In genomic region chr6:121677551-121677950, GRCh38 we compare ENCODE assay signal across 1 cellular context.
TF ChIP-seq lines count a peak whose summit lies in the region.

No MANE protein-coding gene starts in this region.

TF ChIP-seq in H1, 55 proteins besides CTCF, POLR2A, EP300 and RAD21:
- TF ChIP-seq RBBP5 (IDR thresholded peaks at IDR 0.05; ENCODE audit: borderline replicate concordance, low read depth, low read length) (no peak), EZH2 (IDR thresholded peaks at IDR 0.05; ENCODE audit: low read depth, low read length, severe bottlenecking) (no peak), TEAD4 (IDR thresholded peaks at IDR 0.05; ENCODE audit: low read depth, low read length) (no peak), SIX5 (IDR thresholded peaks at IDR 0.05; ENCODE audit: low read depth, low read length) (no peak), CBX8 (IDR thresholded peaks at IDR 0.05; ENCODE audit: borderline replicate concordance, low read depth, low read length) (no peak), ASH2L (IDR thresholded peaks at IDR 0.05; ENCODE audit: low read length) (no peak), CHD2 (IDR thresholded peaks at IDR 0.05; ENCODE audit: low read length) (no peak)
- TF ChIP-seq, protein P1, sequence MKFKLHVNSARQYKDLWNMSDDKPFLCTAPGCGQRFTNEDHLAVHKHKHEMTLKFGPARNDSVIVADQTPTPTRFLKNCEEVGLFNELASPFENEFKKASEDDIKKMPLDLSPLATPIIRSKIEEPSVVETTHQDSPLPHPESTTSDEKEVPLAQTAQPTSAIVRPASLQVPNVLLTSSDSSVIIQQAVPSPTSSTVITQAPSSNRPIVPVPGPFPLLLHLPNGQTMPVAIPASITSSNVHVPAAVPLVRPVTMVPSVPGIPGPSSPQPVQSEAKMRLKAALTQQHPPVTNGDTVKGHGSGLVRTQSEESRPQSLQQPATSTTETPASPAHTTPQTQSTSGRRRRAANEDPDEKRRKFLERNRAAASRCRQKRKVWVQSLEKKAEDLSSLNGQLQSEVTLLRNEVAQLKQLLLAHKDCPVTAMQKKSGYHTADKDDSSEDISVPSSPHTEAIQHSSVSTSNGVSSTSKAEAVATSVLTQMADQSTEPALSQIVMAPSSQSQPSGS (IDR thresholded peaks at IDR 0.05; ENCODE audit: low read length) = no peak
